8 cellular contexts compared by ENCODE assay signal in genomic region chr16:2429037-2429770, GRCh38. TPM values are rescaled to one million over a fixed set of nuclear protein-coding genes. Genes with fewer than 3 reads are reported as not detected.
DNase-seq lines count a peak whose midpoint lies in the region; ATAC-seq and TF ChIP-seq lines count a peak whose summit lies in the region.

TSS of gene CCNF (plus strand) at chr16:2429447. CDS start at chr16:2429482, 35 bp downstream.

- peaks cover 13% of the 10 kb centered on the region for H3K4me1 Mint-ChIP-seq in activated naive CD8-positive, alpha-beta T cell treated with anti-CD3 and anti-CD28 coated beads for 36 hours
- H3K4me1 Mint-ChIP-seq in osteocyte (ENCODE audit: unreplicated experiment), result peaks cover 21% of the 10 kb centered on the region

- H3K9me3 Mint-ChIP-seq in activated naive CD8-positive, alpha-beta T cell treated with anti-CD3 and anti-CD28 coated beads for 36 hours, result no peaks in the 10 kb centered on the region
- H3K9me3 Mint-ChIP-seq in osteocyte (ENCODE audit: unreplicated experiment), result no peaks in the 10 kb centered on the region

- ATAC-seq in HG02610 (IDR thresholded peaks at IDR 0.05; ENCODE audit: unreplicated experiment), result peak; percentile 77

- intact Hi-C loops in head of caudate nucleus (cut with DNase I), result loop anchor here (5.0 to 10.0 kb wide), 3 partner anchors 46 to 87 kb away; partner anchors contain the start of genes ABCA3, NTN3 and TBC1D24

- under 1% methylated on average over 102 of the region's 102 CpGs for WGBS in thymus

- H3K27ac Mint-ChIP-seq in activated naive CD8-positive, alpha-beta T cell treated with anti-CD3 and anti-CD28 coated beads for 36 hours, result peak within 1 kb of the TSS; percentile 68
- H3K27ac Mint-ChIP-seq in osteocyte (ENCODE audit: unreplicated experiment), result peak within 1 kb of the TSS; percentile 64

- DNase-seq in GM10266 (ENCODE audit: extremely low spot score) (peak; percentile 100), NCI-H1092 treated with DMSO at 0.1 percent for 48 hours (lab: John Stamatoyannopoulos, UW) (peak; percentile 97), SKM-1 treated with dmso at 0.1 percent for 144 hours (lab: John Stamatoyannopoulos, UW; ENCODE audit: unreplicated experiment) (peak; percentile 90), head of caudate nucleus (peak; percentile 94 to 99 (median 98)), osteocyte (ENCODE audit: extremely low spot score, unreplicated experiment) (peak; percentile 98)
- peak; percentile 95 for DNase-seq in activated naive CD8-positive, alpha-beta T cell treated with anti-CD3 and anti-CD28 coated beads for 36 hours

- peak within 1 kb of the TSS; percentile 93 for H3K4me3 Mint-ChIP-seq in activated naive CD8-positive, alpha-beta T cell treated with anti-CD3 and anti-CD28 coated beads for 36 hours
- peak within 1 kb of the TSS; percentile 87 for H3K4me3 Mint-ChIP-seq in osteocyte (ENCODE audit: unreplicated experiment)

- peaks cover 18% of the 10 kb centered on the region for H3K36me3 ChIP-seq in thymus (ENCODE audit: control insufficient read depth, insufficient read depth)

- H3K27me3 ChIP-seq in thymus (ENCODE audit: control insufficient read depth, insufficient read depth), result no peaks in the 10 kb centered on the region

- H3K4me3 ChIP-seq in thymus (ENCODE audit: low read length), result peak within 1 kb of the TSS; percentile 85

- peaks cover 29% of the 10 kb centered on the region for H3K36me3 Mint-ChIP-seq in activated naive CD8-positive, alpha-beta T cell treated with anti-CD3 and anti-CD28 coated beads for 36 hours
- peaks cover 11% of the 10 kb centered on the region for H3K36me3 Mint-ChIP-seq in osteocyte (ENCODE audit: unreplicated experiment)

- no peaks in the 10 kb centered on the region for H3K27me3 Mint-ChIP-seq in activated naive CD8-positive, alpha-beta T cell treated with anti-CD3 and anti-CD28 coated beads for 36 hours
- H3K27me3 Mint-ChIP-seq in osteocyte (ENCODE audit: unreplicated experiment), result no peaks in the 10 kb centered on the region

- H3K4me1 ChIP-seq in thymus (ENCODE audit: control insufficient read depth, insufficient read depth, low read length), result peaks cover 7% of the 10 kb centered on the region

- H3K27ac ChIP-seq in thymus (ENCODE audit: low read depth), result peak within 1 kb of the TSS; percentile 68

- TF ChIP-seq CTCF in GM10266 (IDR thresholded peaks at IDR 0.05; ENCODE audit: control insufficient read depth, insufficient read depth, low read depth, missing control alignments) (no peak), osteocyte (IDR thresholded peaks at IDR 0.05) (no peak)

- H3K9me3 ChIP-seq in thymus (ENCODE audit: control insufficient read depth), result no peaks in the 10 kb centered on the region

RNA-seq across cellular contexts. Expression of gene CCNF, which starts in this region (rescaled TPM):
- total RNA-seq in activated naive CD8-positive, alpha-beta T cell treated with anti-CD3 and anti-CD28 coated beads for 36 hours, result 10 to 100 TPM; 38.3 to 38.8 TPM
- total RNA-seq in osteocyte, result 8.0 and 10.0 TPM in 2 replicates
- polyA plus RNA-seq in thymus, result 4.0 TPM

Comparison
In these comparisons a context has a peak if more than half of its experiments do, and no peak if none do; other contexts are left out.
1. Peak in every context shown above with its lines: DNase-seq, ATAC-seq, H3K4me3 ChIP-seq and H3K27ac ChIP-seq.